Comparison of ENCODE assay signal across 2 cellular contexts in genomic region chr2:175769200-175769599, GRCh38.
TF ChIP-seq lines count a peak whose summit lies in the region.

No MANE protein-coding gene starts in this region.

TF ChIP-seq in IMR-90, 13 proteins besides CTCF, POLR2A, EP300 and RAD21:
- TF ChIP-seq USF2 (IDR thresholded peaks at IDR 0.05; ENCODE audit: low read depth, low read length) (no peak), MAFK (IDR thresholded peaks at IDR 0.05; ENCODE audit: low read depth, low read length) (peak; percentile 97), CHD1 (IDR thresholded peaks at IDR 0.05; ENCODE audit: low read depth, low read length) (no peak), BHLHE40 (IDR thresholded peaks at IDR 0.05; ENCODE audit: low read depth, low read length) (no peak), NFE2L2 (IDR thresholded peaks at IDR 0.05; ENCODE audit: low read depth, low read length) (peak; percentile 94)

TF ChIP-seq in K562, 482 proteins besides CTCF, POLR2A, EP300 and RAD21:
- TF ChIP-seq U2AF2 (optimal IDR thresholded peaks at IDR 0.05; ENCODE audit: low read depth, low read length): no peak
- TF ChIP-seq ZBTB11 (CRISPR knock-in tag; IDR thresholded peaks at IDR 0.05): no peak
- TF ChIP-seq JUN (IDR thresholded peaks at IDR 0.05; ENCODE audit: borderline replicate concordance, low read depth, low read length): no peak
- no peak for TF ChIP-seq JUN (CRISPR knock-in tag; IDR thresholded peaks at IDR 0.05; ENCODE audit: borderline replicate concordance)
- TF ChIP-seq TCF15 (CRISPR knock-in tag; IDR thresholded peaks at IDR 0.05): no peak
- TF ChIP-seq MAFG (tag; conservative IDR thresholded peaks at IDR 0.05): peak; percentile 97
- TF ChIP-seq NFE2L1 (tag; IDR thresholded peaks at IDR 0.05; ENCODE audit: borderline replicate concordance, low read depth): peak; percentile 85
- TF ChIP-seq PKNOX1 (IDR thresholded peaks at IDR 0.05): peak; percentile 35
- TF ChIP-seq ZNF586 (CRISPR knock-in tag; conservative IDR thresholded peaks at IDR 0.05): no peak
- TF ChIP-seq ZBTB9 (CRISPR knock-in tag; IDR thresholded peaks at IDR 0.05): no peak
- TF ChIP-seq CXXC5 (CRISPR knock-in tag; IDR thresholded peaks at IDR 0.05): no peak
- TF ChIP-seq MGA (IDR thresholded peaks at IDR 0.05): no peak
- TF ChIP-seq MAFK (IDR thresholded peaks at IDR 0.05; ENCODE audit: low read length): peak; percentile 97
- TF ChIP-seq NFE2 (IDR thresholded peaks at IDR 0.05; ENCODE audit: low read depth): peak; percentile 74
- TF ChIP-seq CHD2 (IDR thresholded peaks at IDR 0.05; ENCODE audit: low read depth, low read length): no peak
- TF ChIP-seq C11orf30 (IDR thresholded peaks at IDR 0.05; ENCODE audit: low read depth): peak; percentile 94
- TF ChIP-seq MAFF (IDR thresholded peaks at IDR 0.05; ENCODE audit: low read length): peak; percentile 97
- no peak for TF ChIP-seq MCM7 (IDR thresholded peaks at IDR 0.05)
- TF ChIP-seq BACH1 (tag; IDR thresholded peaks at IDR 0.05): peak; percentile 90
- peak; percentile 97 for TF ChIP-seq ZNF316 (IDR thresholded peaks at IDR 0.05)
